19 cellular contexts compared by ENCODE assay signal in genomic region chr11:102604875-102605274, GRCh38. TPM values are rescaled to one million over a fixed set of nuclear protein-coding genes. Genes with fewer than 3 reads are reported as not detected.
"Had no signal": no experiment of that assay in that cellular context is flagged by ENCODE, and none has a peak within 500 bp of the region (broad histone marks: within the 10 kb centered on the region; RNA-seq: fewer than 3 reads in every experiment).

No MANE protein-coding gene starts in this region.

- H3K4me3 Mint-ChIP-seq: activated CD8-positive, alpha-beta T cell treated with anti-CD3 and anti-CD28 coated beads for 36 hours; activated naive CD8-positive, alpha-beta T cell treated with anti-CD3 and anti-CD28 coated beads, Interleukin-2, amount 10 ng/mL, durations not matched to agents 7 days and 5 days; activated T-cell treated with anti-CD3 and anti-CD28 coated beads, Interleukin-2, amount 50 U/mL, for 72 hours; mesothelial cell of epicardium; neural crest cell; stimulated activated naive CD8-positive, alpha-beta T cell treated with anti-CD3 and anti-CD28 coated beads, Interleukin-15, amount 100 ng/mL, for 72 hours had no signal

- H3K36me3 Mint-ChIP-seq: activated naive CD8-positive, alpha-beta T cell treated with anti-CD3 and anti-CD28 coated beads, Interleukin-2, amount 10 ng/mL, durations not matched to agents 7 days and 5 days; mesothelial cell of epicardium had no signal

- H3K4me1 ChIP-seq: testis had no signal

- H3K9me3 ChIP-seq: heart left ventricle, testis, vagina had no signal

- H3K4me3 ChIP-seq: heart left ventricle, testis, vagina had no signal

- H3K27me3 ChIP-seq: heart left ventricle, testis, vagina had no signal

- DNase-seq: activated CD8-positive, alpha-beta memory T cell treated with anti-CD3 and anti-CD28 coated beads, Interleukin-2, amount 50 U/mL, for 4 hours; activated CD8-positive, alpha-beta T cell treated with anti-CD3 and anti-CD28 coated beads for 36 hours; activated gamma-delta T cell treated with Interleukin-2 at 50 U/mL for 16 hours; activated naive CD8-positive, alpha-beta T cell treated with anti-CD3 and anti-CD28 coated beads, Interleukin-2, amount 10 ng/mL, durations not matched to agents 7 days and 5 days; activated T-cell treated with anti-CD3 and anti-CD28 coated beads, Interleukin-2, amount 50 U/mL, for 72 hours; anterior cingulate cortex; foreskin melanocyte; heart left ventricle; stimulated activated CD4-positive, alpha-beta T cell treated with anti-CD3 and anti-CD28 coated beads, Interleukin-4, amount 100 ng/mL, for 4 hours; stimulated activated naive CD8-positive, alpha-beta T cell treated with anti-CD3 and anti-CD28 coated beads, Interleukin-15, amount 100 ng/mL, for 72 hours; T1000; testis had no signal

- H3K27me3 Mint-ChIP-seq: activated CD8-positive, alpha-beta T cell treated with anti-CD3 and anti-CD28 coated beads for 36 hours; stimulated activated naive CD8-positive, alpha-beta T cell treated with anti-CD3 and anti-CD28 coated beads, Interleukin-15, amount 100 ng/mL, for 72 hours had no signal

- H3K36me3 ChIP-seq: heart left ventricle, vagina had no signal

- ATAC-seq: activated CD8-positive, alpha-beta T cell treated with anti-CD3 and anti-CD28 coated beads for 36 hours; activated T-cell treated with anti-CD3 and anti-CD28 coated beads, Interleukin-2, amount 50 U/mL, for 72 hours; heart left ventricle; stimulated activated naive CD8-positive, alpha-beta T cell treated with anti-CD3 and anti-CD28 coated beads, Interleukin-15, amount 100 ng/mL, for 72 hours had no signal

- H3K9me3 Mint-ChIP-seq: activated CD8-positive, alpha-beta T cell treated with anti-CD3 and anti-CD28 coated beads for 36 hours; activated naive CD8-positive, alpha-beta T cell treated with anti-CD3 and anti-CD28 coated beads, Interleukin-2, amount 10 ng/mL, durations not matched to agents 7 days and 5 days; activated T-cell treated with anti-CD3 and anti-CD28 coated beads, Interleukin-2, amount 50 U/mL, for 72 hours; mesothelial cell of epicardium; stimulated activated naive CD8-positive, alpha-beta T cell treated with anti-CD3 and anti-CD28 coated beads, Interleukin-15, amount 100 ng/mL, for 72 hours had no signal

- H3K27ac Mint-ChIP-seq: activated CD8-positive, alpha-beta T cell treated with anti-CD3 and anti-CD28 coated beads for 36 hours; activated naive CD8-positive, alpha-beta T cell treated with anti-CD3 and anti-CD28 coated beads, Interleukin-2, amount 10 ng/mL, durations not matched to agents 7 days and 5 days; activated T-cell treated with anti-CD3 and anti-CD28 coated beads, Interleukin-2, amount 50 U/mL, for 72 hours; mesothelial cell of epicardium; stimulated activated naive CD8-positive, alpha-beta T cell treated with anti-CD3 and anti-CD28 coated beads, Interleukin-15, amount 100 ng/mL, for 72 hours had no signal

RNA-seq across cellular contexts. Expression of gene MMP20, which starts 20.3 kb away (rescaled TPM):
- total RNA-seq: activated CD8-positive, alpha-beta T cell treated with anti-CD3 and anti-CD28 coated beads for 36 hours; activated naive CD8-positive, alpha-beta T cell treated with anti-CD3 and anti-CD28 coated beads, Interleukin-2, amount 10 ng/mL, durations not matched to agents 7 days and 5 days; activated T-cell treated with anti-CD3 and anti-CD28 coated beads, Interleukin-2, amount 50 U/mL, for 72 hours; heart left ventricle; kidney epithelial cell; liver; mesothelial cell of epicardium; neural crest cell; osteocyte; skeletal muscle tissue; vagina had no signal
- polyA plus RNA-seq: heart left ventricle, liver had no signal
